In the genomic region with DNA sequence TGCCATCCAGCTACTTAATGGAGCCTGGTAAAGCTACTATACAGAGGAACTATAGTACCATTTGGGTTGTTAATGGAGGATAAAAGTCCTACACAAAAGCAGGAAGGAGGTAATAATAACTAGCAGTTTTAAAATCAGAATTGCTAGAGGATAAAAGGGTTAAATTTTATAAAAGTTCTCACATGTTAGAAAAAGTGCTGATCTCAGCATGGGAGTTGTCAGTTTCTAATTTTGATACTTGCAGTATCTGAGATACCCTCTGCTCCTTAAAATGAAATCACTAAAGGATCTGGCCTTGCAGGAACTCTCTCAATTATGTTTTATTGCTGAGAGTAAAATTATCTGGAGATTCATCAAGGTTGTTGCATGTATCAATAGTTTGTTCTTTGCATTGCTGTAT, we compare ENCODE assay signal across 1 cellular context.
TF ChIP-seq lines count a peak whose summit lies in the region.

No MANE protein-coding gene starts in this region.

TF ChIP-seq in K562, 482 proteins besides CTCF, POLR2A, EP300 and RAD21 (continued from another document):
- TF ChIP-seq, protein P1, sequence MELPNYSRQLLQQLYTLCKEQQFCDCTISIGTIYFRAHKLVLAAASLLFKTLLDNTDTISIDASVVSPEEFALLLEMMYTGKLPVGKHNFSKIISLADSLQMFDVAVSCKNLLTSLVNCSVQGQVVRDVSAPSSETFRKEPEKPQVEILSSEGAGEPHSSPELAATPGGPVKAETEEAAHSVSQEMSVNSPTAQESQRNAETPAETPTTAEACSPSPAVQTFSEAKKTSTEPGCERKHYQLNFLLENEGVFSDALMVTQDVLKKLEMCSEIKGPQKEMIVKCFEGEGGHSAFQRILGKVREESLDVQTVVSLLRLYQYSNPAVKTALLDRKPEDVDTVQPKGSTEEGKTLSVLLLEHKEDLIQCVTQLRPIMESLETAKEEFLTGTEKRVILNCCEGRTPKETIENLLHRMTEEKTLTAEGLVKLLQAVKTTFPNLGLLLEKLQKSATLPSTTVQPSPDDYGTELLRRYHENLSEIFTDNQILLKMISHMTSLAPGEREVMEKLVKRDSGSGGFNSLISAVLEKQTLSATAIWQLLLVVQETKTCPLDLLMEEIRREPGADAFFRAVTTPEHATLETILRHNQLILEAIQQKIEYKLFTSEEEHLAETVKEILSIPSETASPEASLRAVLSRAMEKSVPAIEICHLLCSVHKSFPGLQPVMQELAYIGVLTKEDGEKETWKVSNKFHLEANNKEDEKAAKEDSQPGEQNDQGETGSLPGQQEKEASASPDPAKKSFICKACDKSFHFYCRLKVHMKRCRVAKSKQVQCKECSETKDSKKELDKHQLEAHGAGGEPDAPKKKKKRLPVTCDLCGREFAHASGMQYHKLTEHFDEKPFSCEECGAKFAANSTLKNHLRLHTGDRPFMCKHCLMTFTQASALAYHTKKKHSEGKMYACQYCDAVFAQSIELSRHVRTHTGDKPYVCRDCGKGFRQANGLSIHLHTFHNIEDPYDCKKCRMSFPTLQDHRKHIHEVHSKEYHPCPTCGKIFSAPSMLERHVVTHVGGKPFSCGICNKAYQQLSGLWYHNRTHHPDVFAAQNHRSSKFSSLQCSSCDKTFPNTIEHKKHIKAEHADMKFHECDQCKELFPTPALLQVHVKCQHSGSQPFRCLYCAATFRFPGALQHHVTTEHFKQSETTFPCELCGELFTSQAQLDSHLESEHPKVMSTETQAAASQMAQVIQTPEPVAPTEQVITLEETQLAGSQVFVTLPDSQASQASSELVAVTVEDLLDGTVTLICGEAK (IDR thresholded peaks at IDR 0.05) = no peak
- TF ChIP-seq, protein P1 (CRISPR knock-in tag; IDR thresholded peaks at IDR 0.05) = no peak
- no peak for TF ChIP-seq RNF2 (IDR thresholded peaks at IDR 0.05)
- TF ChIP-seq TBL1XR1 (IDR thresholded peaks at IDR 0.05; ENCODE audit: low read length in 2 of 2) = no peak
- peak; percentile 56 for TF ChIP-seq ZNF316 (IDR thresholded peaks at IDR 0.05)
- peak; percentile 36 for TF ChIP-seq MAFF (IDR thresholded peaks at IDR 0.05; ENCODE audit: low read length)
- TF ChIP-seq NFIX (CRISPR knock-in tag; IDR thresholded peaks at IDR 0.05; ENCODE audit: low read depth) = no peak
- TF ChIP-seq MCM5 (IDR thresholded peaks at IDR 0.05; ENCODE audit: low read depth) = no peak
- TF ChIP-seq TEAD1 (CRISPR knock-in tag; IDR thresholded peaks at IDR 0.05) = no peak
- TF ChIP-seq, protein P2, sequence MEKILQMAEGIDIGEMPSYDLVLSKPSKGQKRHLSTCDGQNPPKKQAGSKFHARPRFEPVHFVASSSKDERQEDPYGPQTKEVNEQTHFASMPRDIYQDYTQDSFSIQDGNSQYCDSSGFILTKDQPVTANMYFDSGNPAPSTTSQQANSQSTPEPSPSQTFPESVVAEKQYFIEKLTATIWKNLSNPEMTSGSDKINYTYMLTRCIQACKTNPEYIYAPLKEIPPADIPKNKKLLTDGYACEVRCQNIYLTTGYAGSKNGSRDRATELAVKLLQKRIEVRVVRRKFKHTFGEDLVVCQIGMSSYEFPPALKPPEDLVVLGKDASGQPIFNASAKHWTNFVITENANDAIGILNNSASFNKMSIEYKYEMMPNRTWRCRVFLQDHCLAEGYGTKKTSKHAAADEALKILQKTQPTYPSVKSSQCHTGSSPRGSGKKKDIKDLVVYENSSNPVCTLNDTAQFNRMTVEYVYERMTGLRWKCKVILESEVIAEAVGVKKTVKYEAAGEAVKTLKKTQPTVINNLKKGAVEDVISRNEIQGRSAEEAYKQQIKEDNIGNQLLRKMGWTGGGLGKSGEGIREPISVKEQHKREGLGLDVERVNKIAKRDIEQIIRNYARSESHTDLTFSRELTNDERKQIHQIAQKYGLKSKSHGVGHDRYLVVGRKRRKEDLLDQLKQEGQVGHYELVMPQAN (IDR thresholded peaks at IDR 0.05; ENCODE audit: borderline replicate concordance) = no peak
- TF ChIP-seq KLF1 (tag; IDR thresholded peaks at IDR 0.05) = no peak
- no peak for TF ChIP-seq ETV5 (CRISPR knock-in tag; IDR thresholded peaks at IDR 0.05; ENCODE audit: low read depth)
- TF ChIP-seq EZH2 (IDR thresholded peaks at IDR 0.05; ENCODE audit: borderline replicate concordance, low read depth, low read length) = no peak
- peak; percentile 30 for TF ChIP-seq MAFG (tag; conservative IDR thresholded peaks at IDR 0.05)
- TF ChIP-seq ZBTB5 (IDR thresholded peaks at IDR 0.05) = no peak
- peak; percentile 65 for TF ChIP-seq MAFK (IDR thresholded peaks at IDR 0.05; ENCODE audit: low read length)
- no peak for TF ChIP-seq CC2D1A (IDR thresholded peaks at IDR 0.05)
- TF ChIP-seq ZNF77 (CRISPR knock-in tag; IDR thresholded peaks at IDR 0.05) = no peak
- TF ChIP-seq ETV6 (IDR thresholded peaks at IDR 0.05; ENCODE audit: borderline replicate concordance in 1 of 2, low read depth in 2 of 2, low read length in 1 of 2) = no peak
- no peak for TF ChIP-seq ETV6 (CRISPR knock-in tag; IDR thresholded peaks at IDR 0.05; ENCODE audit: borderline replicate concordance)
- TF ChIP-seq SMAD1 (IDR thresholded peaks at IDR 0.05; ENCODE audit: low read depth, low read length, partially characterized antibody) = no peak
- no peak for TF ChIP-seq NR2F6 (CRISPR knock-in tag; IDR thresholded peaks at IDR 0.05)
- TF ChIP-seq ATF1 (CRISPR knock-in tag; IDR thresholded peaks at IDR 0.05) = no peak
- no peak for TF ChIP-seq ATF1 (tag; IDR thresholded peaks at IDR 0.05)
- TF ChIP-seq ZNF41 (CRISPR knock-in tag; conservative IDR thresholded peaks at IDR 0.05) = no peak
